ENCODE assay signal across 1 cellular context in genomic region chr6:75202676-75203131, GRCh38.
TF ChIP-seq lines count a peak whose summit lies in the region.

No MANE protein-coding gene starts in this region.

TF ChIP-seq in H1, 55 proteins besides CTCF, POLR2A, EP300 and RAD21:
- TF ChIP-seq BRCA1 (IDR thresholded peaks at IDR 0.05; ENCODE audit: low read depth, low read length) (no peak), SRF (IDR thresholded peaks at IDR 0.05; ENCODE audit: low read depth, low read length) (no peak), ATF3 (IDR thresholded peaks at IDR 0.05; ENCODE audit: insufficient read depth, low read depth, low read length) (no peak), SUZ12 (IDR thresholded peaks at IDR 0.05; ENCODE audit: low read length) (peak; percentile 83; the same call in 1 of the 2 replicates), EZH2 (IDR thresholded peaks at IDR 0.05; ENCODE audit: low read depth, low read length, severe bottlenecking) (peak; percentile 70)
